8 cellular contexts compared by ENCODE assay signal in genomic region chr4:6941796-6942195, GRCh38. TPM values are rescaled to one million over a fixed set of nuclear protein-coding genes. Genes with fewer than 3 reads are reported as not detected.
A peak's percentile ranks its signal among the peaks of the same experiment; 100 is the strongest.
DNase-seq lines count a peak whose midpoint lies in the region; ATAC-seq, FAIRE-seq and TF ChIP-seq lines count a peak whose summit lies in the region.

No MANE protein-coding gene starts in this region.

- POLR2A ChIA-PET in A549 (lab: Yijun Ruan, JAX) = interaction anchor here (0.6 to 1.6 kb wide), 3 partner anchors 33 to 126 kb away, joined by 3 to 7 read pairs (median 5); partner anchors contain the start of gene GRPEL1
- POLR2A ChIA-PET in activated CD8-positive, alpha-beta T cell treated with anti-CD3 and anti-CD28 coated beads, Interleukin-2, amount 10 ng/mL, durations not matched to agents 7 days and 5 days (lab: Charles Lee) = interaction anchor here (0.9 to 1.2 kb wide), 4 partner anchors 15 to 104 kb away, joined by 3 to 4 read pairs (median 4); no protein-coding TSS in a partner anchor

- H3K27me3 ChIP-seq in left lung = no peaks in the 10 kb centered on the region
- no peaks in the 10 kb centered on the region for H3K27me3 ChIP-seq in MG63

- H3K4me3 Mint-ChIP-seq in activated CD8-positive, alpha-beta T cell treated with anti-CD3 and anti-CD28 coated beads, Interleukin-2, amount 10 ng/mL, durations not matched to agents 7 days and 5 days = peak overlapping the region; percentile 40

- peak overlapping the region; percentile 88 for H3K27ac Mint-ChIP-seq in activated CD8-positive, alpha-beta T cell treated with anti-CD3 and anti-CD28 coated beads, Interleukin-2, amount 10 ng/mL, durations not matched to agents 7 days and 5 days

- peaks cover 50% of the 10 kb centered on the region for H3K4me1 Mint-ChIP-seq in activated CD8-positive, alpha-beta T cell treated with anti-CD3 and anti-CD28 coated beads, Interleukin-2, amount 10 ng/mL, durations not matched to agents 7 days and 5 days (ENCODE audit: low read depth)

- no peak for DNase-seq in A549 (ENCODE audit: low read depth in 1 of 2, low spot score in 1 of 2)
- DNase-seq in activated CD8-positive, alpha-beta T cell treated with anti-CD3 and anti-CD28 coated beads, Interleukin-2, amount 10 ng/mL, durations not matched to agents 7 days and 5 days = no peak
- DNase-seq in left lung = no peak
- DNase-seq in DMS79 treated with DMSO at 0.1 percent for 48 hours (lab: John Stamatoyannopoulos, UW) = no peak
- DNase-seq in MG63 = no peak
- DNase-seq in stimulated activated CD4-positive, alpha-beta T cell treated with anti-CD3 and anti-CD28 coated beads, Interleukin-2, amount 100 ng/mL, for 48 hours = no peak

- 56% methylated on average over 4 of the region's 4 CpGs for WGBS in A549 (ENCODE audit: missing lambda C conversion rate)

- no peaks in the 10 kb centered on the region for H3K9me3 Mint-ChIP-seq in activated CD8-positive, alpha-beta T cell treated with anti-CD3 and anti-CD28 coated beads, Interleukin-2, amount 10 ng/mL, durations not matched to agents 7 days and 5 days (ENCODE audit: insufficient read depth)

- intact Hi-C loops in left lung (cut with DNase I) = no loop called here

- FAIRE-seq in A549 (lab: Jason Lieb, UNC) = no peak

- TF ChIP-seq POLR2A in A549 (IDR thresholded peaks at IDR 0.05; ENCODE audit: low read length) = no peak

- peak overlapping the region; percentile 72 to 84 for H3K27ac ChIP-seq in A549
- H3K27ac ChIP-seq in left lung = peak overlapping the region; percentile 81 to 95

- TF ChIP-seq CTCF in A549 (IDR thresholded peaks at IDR 0.05) = no peak
- TF ChIP-seq CTCF in left lung (IDR thresholded peaks at IDR 0.05) = no peak

- H3K9me3 ChIP-seq in A549 = no peaks in the 10 kb centered on the region
- no peaks in the 10 kb centered on the region for H3K9me3 ChIP-seq in left lung
- no peaks in the 10 kb centered on the region for H3K9me3 ChIP-seq in MG63

- no peak for ATAC-seq in A549
- ATAC-seq in GM21360 (IDR thresholded peaks at IDR 0.05; ENCODE audit: unreplicated experiment) = peak; percentile 14
- no peak for ATAC-seq in activated CD8-positive, alpha-beta T cell treated with anti-CD3 and anti-CD28 coated beads, Interleukin-2, amount 10 ng/mL, durations not matched to agents 7 days and 5 days
- peak; percentile 2 for ATAC-seq in left lung
- no peak for ATAC-seq in HG03457 (IDR thresholded peaks at IDR 0.05; ENCODE audit: unreplicated experiment)

- CTCF ChIA-PET in A549 (lab: Yijun Ruan, JAX) = no interaction called here
- CTCF ChIA-PET in activated CD8-positive, alpha-beta T cell treated with anti-CD3 and anti-CD28 coated beads, Interleukin-2, amount 10 ng/mL, durations not matched to agents 7 days and 5 days (lab: Charles Lee) = interaction anchor here (0.8 to 2.8 kb wide), 10 partner anchors 12 to 69 kb away, joined by 3 to 17 read pairs (median 4); no protein-coding TSS in a partner anchor

- peaks cover 22% of the 10 kb centered on the region for H3K36me3 Mint-ChIP-seq in activated CD8-positive, alpha-beta T cell treated with anti-CD3 and anti-CD28 coated beads, Interleukin-2, amount 10 ng/mL, durations not matched to agents 7 days and 5 days (ENCODE audit: low read depth)

- H3K4me2 ChIP-seq in A549 = peak overlapping the region; percentile 75

- H3K4me3 ChIP-seq in A549 (no peak overlapping the region), left lung (no peak overlapping the region), MG63 (no peak overlapping the region)

- H3K27me3 Mint-ChIP-seq in activated CD8-positive, alpha-beta T cell treated with anti-CD3 and anti-CD28 coated beads, Interleukin-2, amount 10 ng/mL, durations not matched to agents 7 days and 5 days (ENCODE audit: low read depth) = no peaks in the 10 kb centered on the region

- no peak for TF ChIP-seq EP300 in A549 (IDR thresholded peaks at IDR 0.05)

- TF ChIP-seq RAD21 in A549 (conservative IDR thresholded peaks at IDR 0.05 in 1 of 2, IDR thresholded peaks at IDR 0.05 in 1 of 2) = no peak

- peaks cover 48% of the 10 kb centered on the region for H3K4me1 ChIP-seq in A549
- H3K4me1 ChIP-seq in left lung = peaks cover 25 to 86% of the 10 kb centered on the region in 2 donors

- peaks cover 0 to 11% of the 10 kb centered on the region in 2 donors for H3K36me3 ChIP-seq in left lung
- H3K36me3 ChIP-seq in MG63 = no peaks in the 10 kb centered on the region

TF ChIP-seq in A549, 52 proteins besides CTCF, POLR2A, EP300 and RAD21:
- TF ChIP-seq CBX8 (IDR thresholded peaks at IDR 0.05) = no peak
- TF ChIP-seq PBX3 (IDR thresholded peaks at IDR 0.05) = no peak
- no peak for TF ChIP-seq MAFK (IDR thresholded peaks at IDR 0.05; ENCODE audit: partially characterized antibody)
- no peak for TF ChIP-seq RARB (CRISPR knock-in tag; IDR thresholded peaks at IDR 0.05)
- TF ChIP-seq RNF2 (IDR thresholded peaks at IDR 0.05; ENCODE audit: borderline replicate concordance, low read depth) = no peak
- TF ChIP-seq ESRRA (IDR thresholded peaks at IDR 0.05; ENCODE audit: borderline replicate concordance, low read length) = no peak
- no peak for TF ChIP-seq ZNF302 (CRISPR knock-in tag; IDR thresholded peaks at IDR 0.05)
- TF ChIP-seq ZC3H11A (IDR thresholded peaks at IDR 0.05) = no peak
- TF ChIP-seq SMC3 (IDR thresholded peaks at IDR 0.05) = no peak

RNA-seq across cellular contexts. Expression of gene TBC1D14, which starts 32.2 kb away (rescaled TPM):
- polyA plus RNA-seq in A549 (2011; rRNA removed) (35.8 and 39.0 TPM in 2 replicates), A549 (2017; fragmentation: RNase III; extraction: RNeasy Plus Mini Kit Qiagen cat#74134 plus additional on column Dnase treatment) (25.4 to 30.2 TPM (median 28.3 TPM) in 3 replicates)
- polyA plus RNA-seq in A549 (2012; cell fraction: cytosol; rRNA removed) = 29.8 and 36.1 TPM in 2 replicates
- polyA plus RNA-seq in A549 (2012; cell fraction: nucleus; rRNA removed) = 25.3 and 31.9 TPM in 2 replicates
- polyA minus RNA-seq in A549 (2011; rRNA and poly(A)+ RNA removed) = 37.2 and 39.4 TPM in 2 replicates
- 10 to 100 TPM; 39.4 to 39.8 TPM for total RNA-seq in activated CD8-positive, alpha-beta T cell treated with anti-CD3 and anti-CD28 coated beads, Interleukin-2, amount 10 ng/mL, durations not matched to agents 7 days and 5 days
- 10 to 100 TPM; 45.6 to 73.4 TPM for total RNA-seq in left lung
- total RNA-seq in MG63 (2014; rRNA removed; shearing (Covaris generic); ENCODE audit: low replicate concordance) = 15.3 and 16.3 TPM in 2 replicates

Comparison
In these comparisons a context has a peak if more than half of its experiments do, and no peak if none do; other contexts are left out.
1. ATAC-seq: peak in GM21360 (single experiment) and left lung (single experiment); none in A549 (0 of 2), activated CD8-positive, alpha-beta T cell treated with anti-CD3 and anti-CD28 coated beads, Interleukin-2, amount 10 ng/mL, durations not matched to agents 7 days and 5 days (single experiment) and HG03457 (single experiment).